12 cellular contexts compared by ENCODE assay signal in genomic region chr2:3522851-3523481, GRCh38. TPM values are rescaled to one million over a fixed set of nuclear protein-coding genes. Genes with fewer than 3 reads are reported as not detected.
DNase-seq lines count a peak whose midpoint lies in the region; ATAC-seq and TF ChIP-seq lines count a peak whose summit lies in the region.
"Had no signal": no experiment of that assay in that cellular context is flagged by ENCODE, and none has a peak within 500 bp of the region (broad histone marks: within the 10 kb centered on the region; RNA-seq: fewer than 3 reads in every experiment).

No MANE protein-coding gene starts in this region.

- peaks cover 17 to 53% (median 49%) of the 10 kb centered on the region in 4 donors for H3K4me1 ChIP-seq in liver (ENCODE audit: control insufficient read depth in 4 of 4, insufficient read depth in 4 of 4, low read length in 3 of 4)
- peaks cover 27 to 53% (median 39%) of the 10 kb centered on the region in 4 donors for H3K4me1 ChIP-seq in upper lobe of left lung

- no peak for TF ChIP-seq RAD21 in liver (IDR thresholded peaks at IDR 0.05)

- no peak for TF ChIP-seq CTCF in liver (IDR thresholded peaks at IDR 0.05; ENCODE audit: low read depth, low read length, missing input control)
- TF ChIP-seq CTCF in upper lobe of left lung (IDR thresholded peaks at IDR 0.05) = no peak

- H3K36me3 ChIP-seq in liver (ENCODE audit: control insufficient read depth in 4 of 4, insufficient read depth in 3 of 4, low read depth in 1 of 4, low read length in 3 of 4) (no peaks in the 10 kb centered on the region), upper lobe of left lung (no peaks in the 10 kb centered on the region)
- H3K36me3 ChIP-seq: neural progenitor cell had no signal

- no peak for TF ChIP-seq POLR2A in upper lobe of left lung (IDR thresholded peaks at IDR 0.05)

- DNase-seq in NCI-H226 (peak; percentile 29), cerebellar cortex (ENCODE audit: low spot score) (peak; percentile 70), upper lobe of left lung (no peak), NCI-H69 (lab: John Stamatoyannopoulos, UW) (no peak), amygdala (lab: John Stamatoyannopoulos, UW) (no peak), DMS153 treated with DMSO at 0.1 percent for 48 hours (lab: John Stamatoyannopoulos, UW; ENCODE audit: unreplicated experiment) (no peak)
- DNase-seq: immature natural killer cell, Kasumi-1, NCI-H2081, T-helper 9 cell had no signal

- no peak for ATAC-seq in upper lobe of left lung (ENCODE audit: low FRiP score in 2 of 2)

- H3K27ac ChIP-seq in liver (ENCODE audit: low read depth in 1 of 2, low read length in 2 of 2) = peak overlapping the region; percentile 3 to 16
- peak overlapping the region; percentile 40 to 73 (median 56) for H3K27ac ChIP-seq in upper lobe of left lung
- H3K27ac ChIP-seq: neural progenitor cell had no signal

- H3K9me3 ChIP-seq in liver (ENCODE audit: control insufficient read depth in 4 of 4, low read length in 3 of 4) (no peaks in the 10 kb centered on the region), upper lobe of left lung (no peaks in the 10 kb centered on the region)

- 51% methylated on average over 15 of the region's 15 CpGs for WGBS in liver
- 39 to 47% methylated on average over 15 of the region's 15 CpGs for WGBS in upper lobe of left lung, 2 donors

- no peak overlapping the region for H3K9ac ChIP-seq in liver (ENCODE audit: low read depth in 1 of 2, low read length in 2 of 2)
- H3K9ac ChIP-seq: neural progenitor cell had no signal

- no peak for TF ChIP-seq EP300 in upper lobe of left lung (IDR thresholded peaks at IDR 0.05)

- H3K27me3 ChIP-seq in liver (ENCODE audit: control insufficient read depth in 4 of 4, insufficient read depth in 4 of 4, low read length in 3 of 4) = no peaks in the 10 kb centered on the region
- H3K27me3 ChIP-seq in upper lobe of left lung = no peaks in the 10 kb centered on the region
- H3K27me3 ChIP-seq: neural progenitor cell had no signal

- no peak overlapping the region for H3K4me3 ChIP-seq in liver (ENCODE audit: low read depth in 1 of 3, low read length in 3 of 3)
- H3K4me3 ChIP-seq in upper lobe of left lung = peak overlapping the region in 2 of 4 donors; percentile 0
- H3K4me3 ChIP-seq: neural progenitor cell had no signal

TF ChIP-seq in liver, 16 proteins besides CTCF, POLR2A, EP300 and RAD21:
- TF ChIP-seq SP1 (IDR thresholded peaks at IDR 0.05) = peak; percentile 11
- no peak for TF ChIP-seq MAX (IDR thresholded peaks at IDR 0.05)
- peak in 1 of 2 donors; percentile 12 for TF ChIP-seq HNF4A (conservative IDR thresholded peaks at IDR 0.05)
- TF ChIP-seq REST (IDR thresholded peaks at IDR 0.05) = no peak
- TF ChIP-seq ATF3 (IDR thresholded peaks at IDR 0.05) = no peak
- TF ChIP-seq TAF1 (conservative IDR thresholded peaks at IDR 0.05) = no peak
- peak; percentile 5 for TF ChIP-seq NR2F2 (IDR thresholded peaks at IDR 0.05)

RNA-seq across cellular contexts. Expression of gene ADI1, which starts 3.6 kb away (rescaled TPM):
- total RNA-seq in liver (100 to 1,000 TPM in 1 of 2 donors, 10 to 100 TPM in 1; 56.2 to 154 TPM), upper lobe of left lung (10 to 100 TPM; 40.9 to 87.3 (median 77.3) TPM)
- 100 to 1,000 TPM; 163 to 660 TPM for polyA plus RNA-seq in liver

RNA-seq across cellular contexts. Expression of gene RNASEH1, which starts 35.2 kb away (rescaled TPM):
- total RNA-seq in liver = 10 to 100 TPM; 10.2 to 18.7 TPM
- 10 to 100 TPM; 12.0 to 13.8 TPM for polyA plus RNA-seq in liver
- 10 to 100 TPM; 17.1 to 19.5 (median 18.0) TPM for total RNA-seq in upper lobe of left lung

RNA-seq across cellular contexts. Expression of gene RPS7, which starts 52.1 kb away (rescaled TPM):
- total RNA-seq in liver (100 to 1,000 TPM; 523 to 852 TPM), upper lobe of left lung (1,000 to 10,000 TPM in 2 of 6 donors, 100 to 1,000 TPM in 4; 689 to 1,790 (median 847) TPM)
- polyA plus RNA-seq in liver = 100 to 1,000 TPM; 315 to 610 TPM

Comparison
In these comparisons a context has a peak if more than half of its experiments do, and no peak if none do; other contexts are left out.
1. DNase-seq: peak in NCI-H226 (single experiment) and cerebellar cortex (single experiment); none in upper lobe of left lung (0 of 2), NCI-H69 (single experiment), amygdala (0 of 56) and DMS153 treated with DMSO at 0.1 percent for 48 hours (single experiment).